In genomic region chr2:64262068-64262467, GRCh38 we compare ENCODE assay signal across 1 cellular context.
TF ChIP-seq lines count a peak whose summit lies in the region.

No MANE protein-coding gene starts in this region.

TF ChIP-seq in liver, 16 proteins besides CTCF, POLR2A, EP300 and RAD21 (continued from another document):
- TF ChIP-seq NR2F2 (IDR thresholded peaks at IDR 0.05): peak; percentile 97
